In the genomic region with DNA sequence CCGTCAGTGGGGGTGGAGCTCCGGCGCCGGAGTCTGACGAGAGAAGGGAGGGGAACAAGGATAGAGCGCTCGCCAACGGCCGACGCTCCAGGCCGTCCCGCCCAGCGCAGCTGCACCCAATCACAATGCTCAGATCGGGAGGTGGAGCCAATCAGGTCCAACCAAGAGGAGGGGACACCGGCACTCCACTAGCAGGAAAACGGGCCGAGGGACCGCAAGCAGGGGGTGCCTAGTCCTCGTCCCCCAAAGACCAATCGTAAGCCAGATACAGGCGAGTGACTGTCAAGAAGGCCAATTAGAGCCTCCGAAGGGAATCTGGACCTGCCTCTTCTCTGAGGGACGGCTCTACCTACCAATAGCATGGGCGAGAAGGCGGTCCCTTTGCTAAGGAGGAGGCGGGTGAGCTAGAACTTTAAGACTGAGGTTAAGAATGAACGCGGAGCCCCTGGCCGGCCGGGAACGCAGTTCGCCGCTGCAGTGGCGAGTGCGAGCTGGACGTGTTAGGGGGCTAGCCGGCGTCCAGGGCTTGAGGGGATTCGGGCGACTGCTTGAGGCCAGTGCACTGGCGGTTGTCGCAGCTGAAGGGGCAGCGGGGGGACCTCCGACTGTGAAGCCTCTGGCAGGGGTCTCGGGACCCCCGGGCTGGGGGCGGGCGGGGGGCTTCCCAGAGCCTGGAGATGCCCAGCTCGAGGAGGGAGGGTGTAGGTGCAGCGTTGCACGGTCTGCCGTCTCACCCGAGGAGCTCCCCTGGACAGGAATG, we compare ENCODE assay signal across 8 cellular contexts. TPM values are rescaled to one million over a fixed set of nuclear protein-coding genes. Genes with fewer than 3 reads are reported as not detected.
DNase-seq lines count a peak whose midpoint lies in the region; ATAC-seq, FAIRE-seq and TF ChIP-seq lines count a peak whose summit lies in the region.

A gene with protein sequence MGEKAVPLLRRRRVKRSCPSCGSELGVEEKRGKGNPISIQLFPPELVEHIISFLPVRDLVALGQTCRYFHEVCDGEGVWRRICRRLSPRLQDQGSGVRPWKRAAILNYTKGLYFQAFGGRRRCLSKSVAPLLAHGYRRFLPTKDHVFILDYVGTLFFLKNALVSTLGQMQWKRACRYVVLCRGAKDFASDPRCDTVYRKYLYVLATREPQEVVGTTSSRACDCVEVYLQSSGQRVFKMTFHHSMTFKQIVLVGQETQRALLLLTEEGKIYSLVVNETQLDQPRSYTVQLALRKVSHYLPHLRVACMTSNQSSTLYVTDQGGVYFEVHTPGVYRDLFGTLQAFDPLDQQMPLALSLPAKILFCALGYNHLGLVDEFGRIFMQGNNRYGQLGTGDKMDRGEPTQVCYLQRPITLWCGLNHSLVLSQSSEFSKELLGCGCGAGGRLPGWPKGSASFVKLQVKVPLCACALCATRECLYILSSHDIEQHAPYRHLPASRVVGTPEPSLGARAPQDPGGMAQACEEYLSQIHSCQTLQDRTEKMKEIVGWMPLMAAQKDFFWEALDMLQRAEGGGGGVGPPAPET (plus strand): TSS at position 63 of the 760 bp plus-strand sequence. CDS start 298 bp downstream, at position 361.

- H3K36me3 ChIP-seq in Caco-2 (ENCODE audit: control insufficient read depth, insufficient read depth, low read length) (peaks cover 14% of the 10 kb centered on the region; the same call in 1 of the 2 replicates), H1 (ENCODE audit: control insufficient read depth in 2 of 4, insufficient read depth in 4 of 4, low read length in 3 of 4) (peaks cover 6 to 8% (median 7%) of the 10 kb centered on the region in 4 experiments; a peak in 6 of 8 replicates)

- peak within 1 kb of the TSS; percentile 97 for H3K18ac ChIP-seq in H1 (ENCODE audit: extremely low read depth, low read length)

- peak within 1 kb of the TSS; percentile 72 to 97 (median 85) for H3K9ac ChIP-seq in H1 (replicated peaks in 1 of 4; ENCODE audit: extremely low read depth in 1 of 4, low read depth in 3 of 4, low read length in 3 of 4)

- H3K27me3 ChIP-seq in Caco-2 (replicated peaks; ENCODE audit: control insufficient read depth, insufficient read depth, low read length) (no peaks in the 10 kb centered on the region), H1 (replicated peaks in 1 of 4; ENCODE audit: control insufficient read depth in 3 of 4, extremely low read depth in 1 of 4, insufficient read depth in 3 of 4, low read length in 3 of 4) (peaks cover 0 to 2% (median under 1%) of the 10 kb centered on the region in 4 experiments; a peak in 3 of 7 replicates)

- H3K4me1 ChIP-seq in Caco-2: peaks cover 13% of the 10 kb centered on the region
- H3K4me1 ChIP-seq in H1 (replicated peaks in 1 of 4; ENCODE audit: control insufficient read depth in 3 of 4, insufficient read depth in 4 of 4, low read length in 3 of 4): peaks cover 0 to 36% (median 20%) of the 10 kb centered on the region in 4 experiments; a peak in 6 of 7 replicates

- 1% methylated on average over 42 of the region's 53 CpGs; no CpG with 5 or more reads in 1 of the 2 experiments for WGBS in H1 (ENCODE audit: extremely low coverage in 1 of 2, insufficient coverage in 1 of 2, insufficient read length in 1 of 2, insufficient replicate concordance in 2 of 2, low coverage in 1 of 2, low lambda C conversion rate in 2 of 2, missing lambda C conversion rate in 1 of 2), 2 experiments

- H2AK5ac ChIP-seq in H1 (ENCODE audit: low read depth, low read length): no peak within 1 kb of the TSS; the same call in 1 of the 2 replicates

- H3K4me3 Mint-ChIP-seq in Caco-2 (ENCODE audit: unreplicated experiment) (peak within 1 kb of the TSS; percentile 86), memory B cell (peak within 1 kb of the TSS; percentile 95)
- peak within 1 kb of the TSS; percentile 98 for H3K4me3 Mint-ChIP-seq in activated CD8-positive, alpha-beta memory T cell treated with anti-CD3 and anti-CD28 coated beads, Interleukin-2, amount 10 ng/mL, durations not matched to agents 7 days and 5 days

- H2BK120ac ChIP-seq in H1 (replicated peaks; ENCODE audit: low read depth, low read length): no peak within 1 kb of the TSS

- H3K9me3 ChIP-seq in Caco-2: no peaks in the 10 kb centered on the region
- no peaks in the 10 kb centered on the region for H3K9me3 ChIP-seq in H1 (ENCODE audit: insufficient read depth in 2 of 2, low read depth in 1 of 2, low read length in 1 of 2)

- no peak for TF ChIP-seq EP300 in H1 (IDR thresholded peaks at IDR 0.05; ENCODE audit: borderline replicate concordance in 1 of 2, low read depth in 2 of 2, low read length in 2 of 2)

- POLR2A ChIA-PET in Caco-2 (lab: Charles Lee): interaction anchor here (0.6 to 3.6 kb wide), 26 partner anchors 8 to 1105 kb away, joined by 3 to 60 read pairs (median 5); a partner anchor contains a TSS
- POLR2A ChIA-PET in H1 (lab: Charles Lee; ENCODE audit: partially characterized antibody): interaction anchor here (0.6 to 10.0 kb wide), 33 partner anchors 10 to 266 kb away, joined by 3 to 172 read pairs (median 5); a partner anchor contains a TSS

- no peak within 1 kb of the TSS for H3K14ac ChIP-seq in H1 (ENCODE audit: insufficient read length)

- no peak for FAIRE-seq in HTR-8/SVneo (lab: Jason Lieb, UNC)
- peak; percentile 97 for FAIRE-seq in H1 (lab: Jason Lieb, UNC)

- intact Hi-C loops in Caco-2 (cut with micrococcal nuclease; ENCODE audit: unreplicated experiment): loop anchor here (1.0 to 2.0 kb wide), 5 partner anchors 18 to 266 kb away; a partner anchor contains a TSS

- H3K4me1 Mint-ChIP-seq in Caco-2 (ENCODE audit: low read depth, unreplicated experiment) (peaks cover 11% of the 10 kb centered on the region), memory B cell (peaks cover 28% of the 10 kb centered on the region)
- peaks cover 23% of the 10 kb centered on the region for H3K4me1 Mint-ChIP-seq in activated CD8-positive, alpha-beta memory T cell treated with anti-CD3 and anti-CD28 coated beads, Interleukin-2, amount 10 ng/mL, durations not matched to agents 7 days and 5 days

- peaks cover 0 to 11% of the 10 kb centered on the region in 2 experiments; a peak in 1 of 4 replicates for H3K79me2 ChIP-seq in H1 (ENCODE audit: control insufficient read depth in 1 of 2, insufficient read depth in 2 of 2, low read length in 2 of 2)

- H3K27ac Mint-ChIP-seq in Caco-2 (ENCODE audit: unreplicated experiment) (peak within 1 kb of the TSS; percentile 93), memory B cell (peak within 1 kb of the TSS; percentile 94)
- peak within 1 kb of the TSS; percentile 97 for H3K27ac Mint-ChIP-seq in activated CD8-positive, alpha-beta memory T cell treated with anti-CD3 and anti-CD28 coated beads, Interleukin-2, amount 10 ng/mL, durations not matched to agents 7 days and 5 days

- H2BK15ac ChIP-seq in H1 (ENCODE audit: low read length): peak within 1 kb of the TSS; percentile 99

- TF ChIP-seq CTCF in Caco-2 (IDR thresholded peaks at IDR 0.05; ENCODE audit: insufficient read depth in 1 of 2, low read depth in 1 of 2, low read length in 1 of 2, severe bottlenecking in 1 of 2, unreplicated experiment in 1 of 2): no peak
- TF ChIP-seq CTCF in H1 (IDR thresholded peaks at IDR 0.05; ENCODE audit: control extremely low read depth in 1 of 3, insufficient read depth in 1 of 3, low read depth in 1 of 3, low read length in 3 of 3): 0 out of 4 replicates have a peak, but pooled peaks of 1 of the 3 experiments have one; percentile 0

- H3K4me2 ChIP-seq in H1 (ENCODE audit: insufficient read depth in 1 of 2, low read depth in 2 of 2, low read length in 2 of 2): peak within 1 kb of the TSS; percentile 83 to 92

- CTCF ChIA-PET in Caco-2 (lab: Charles Lee): interaction anchor here (0.6 to 3.5 kb wide), 25 partner anchors 14 to 454 kb away, joined by 3 to 18 read pairs (median 6); a partner anchor contains a TSS
- CTCF ChIA-PET in activated CD8-positive, alpha-beta memory T cell treated with anti-CD3 and anti-CD28 coated beads, Interleukin-2, amount 10 ng/mL, durations not matched to agents 7 days and 5 days (lab: Charles Lee): interaction anchor here (0.7 to 11.9 kb wide), 25 partner anchors 8 to 266 kb away, joined by 3 to 154 read pairs (median 6); a partner anchor contains a TSS
- CTCF ChIA-PET in H1 (lab: Charles Lee; ENCODE audit: partially characterized antibody): interaction anchor here (0.6 to 11.4 kb wide), 23 partner anchors 9 to 340 kb away, joined by 3 to 171 read pairs (median 4); a partner anchor contains a TSS

- peak within 1 kb of the TSS; percentile 96 for H2BK5ac ChIP-seq in H1 (ENCODE audit: low read depth, low read length)

- H3K4me3 ChIP-seq in Caco-2 (ENCODE audit: low read depth, low read length) (peak within 1 kb of the TSS; percentile 74), H1 (ENCODE audit: extremely low read depth in 1 of 4, insufficient read depth in 2 of 4, low read depth in 3 of 4, low read length in 4 of 4) (peak within 1 kb of the TSS; percentile 80 to 88 (median 80))

- peak within 1 kb of the TSS; percentile 69 for H4K91ac ChIP-seq in H1 (replicated peaks; ENCODE audit: insufficient read length, low read length)

- H4K8ac ChIP-seq in H1 (ENCODE audit: extremely low read depth, insufficient read depth, low read length): peak within 1 kb of the TSS; percentile 37; the same call in 1 of the 2 replicates

- peak within 1 kb of the TSS; percentile 83 for H4K5ac ChIP-seq in H1 (ENCODE audit: insufficient read length, low read depth, low read length)

- no peak within 1 kb of the TSS; the same call in 1 of the 2 replicates for H2BK12ac ChIP-seq in H1 (ENCODE audit: low read depth, low read length)

- peaks cover 2 to 5% of the 10 kb centered on the region in 2 experiments for H4K20me1 ChIP-seq in H1 (replicated peaks in 1 of 2; ENCODE audit: control insufficient read depth in 1 of 2, insufficient read depth in 2 of 2, low read length in 2 of 2)

- DNase-seq in Caco-2 (peak; percentile 100), HTR-8/SVneo (ENCODE audit: insufficient read length, low spot score) (peak; percentile 99), NOMO-1 treated with DMSO at 0.1 percent for 48 hours (lab: John Stamatoyannopoulos, UW; ENCODE audit: unreplicated experiment) (peak; percentile 100), H1 (ENCODE audit: low read depth in 1 of 2, low spot score in 2 of 2) (peak; percentile 99 to 100), memory B cell (ENCODE audit: low spot score in 2 of 2) (peak; percentile 95 to 98)
- DNase-seq in activated CD8-positive, alpha-beta memory T cell treated with anti-CD3 and anti-CD28 coated beads, Interleukin-2, amount 10 ng/mL, durations not matched to agents 7 days and 5 days: peak; percentile 100
- DNase-seq in stimulated activated CD8-positive, alpha-beta memory T cell treated with anti-CD3 and anti-CD28 coated beads, Interleukin-12 subunit alpha, Interleukin-12 subunit beta, amount 100 ng/mL, for 1 hour (ENCODE audit: low read depth): peak; percentile 98

- TF ChIP-seq POLR2A in H1 (IDR thresholded peaks at IDR 0.05; ENCODE audit: control extremely low read depth in 1 of 2, low read depth in 2 of 2, low read length in 2 of 2): peak in 1 of 2 experiments; percentile 47; a peak in 2 of 3 replicates

- peaks cover 10% of the 10 kb centered on the region for H3K23me2 ChIP-seq in H1 (ENCODE audit: low read depth, low read length)

- no peak within 1 kb of the TSS for H3K23ac ChIP-seq in H1 (ENCODE audit: insufficient read length)

- ATAC-seq in GM21381 (IDR thresholded peaks at IDR 0.05; ENCODE audit: unreplicated experiment): peak; percentile 77
- peak; percentile 84 for ATAC-seq in activated CD8-positive, alpha-beta memory T cell treated with anti-CD3 and anti-CD28 coated beads, Interleukin-2, amount 10 ng/mL, durations not matched to agents 7 days and 5 days
- peak; percentile 73 for ATAC-seq in memory B cell (ENCODE audit: low read depth)

- 0 out of 4 replicates have a peak, but pooled peaks of 1 of the 2 experiments have one; percentile 4 for TF ChIP-seq RAD21 in H1 (IDR thresholded peaks at IDR 0.05 in 1 of 2, conservative IDR thresholded peaks at IDR 0.05 in 1 of 2; ENCODE audit: low read depth in 2 of 2, low read length in 2 of 2)

- H2AFZ ChIP-seq in H1 (ENCODE audit: low read length): no peak within 1 kb of the TSS

- peak within 1 kb of the TSS; percentile 86 for H3K27ac ChIP-seq in H1 (ENCODE audit: low read depth, low read length)

- 0 out of 2 replicates have a peak within 1 kb of the TSS, but pooled peaks have one; percentile 80 for H2BK20ac ChIP-seq in H1 (ENCODE audit: low read length)

- H3K56ac ChIP-seq in H1 (replicated peaks; ENCODE audit: insufficient read length, low read depth, low read length): peak within 1 kb of the TSS; percentile 84

- no TSS peak for BruUV-seq in Caco-2 (replicated peaks; lab: Mats Ljungman, UMichigan)

- H3K27me3 Mint-ChIP-seq in Caco-2 (ENCODE audit: insufficient read depth, unreplicated experiment): no peaks in the 10 kb centered on the region
- peaks cover 7% of the 10 kb centered on the region for H3K27me3 Mint-ChIP-seq in activated CD8-positive, alpha-beta memory T cell treated with anti-CD3 and anti-CD28 coated beads, Interleukin-2, amount 10 ng/mL, durations not matched to agents 7 days and 5 days
- H3K27me3 Mint-ChIP-seq in memory B cell: peaks cover 5% of the 10 kb centered on the region

- H3K36me3 Mint-ChIP-seq in Caco-2 (ENCODE audit: insufficient read depth, unreplicated experiment) (peaks cover 25% of the 10 kb centered on the region), memory B cell (no peaks in the 10 kb centered on the region)
- no peaks in the 10 kb centered on the region for H3K36me3 Mint-ChIP-seq in activated CD8-positive, alpha-beta memory T cell treated with anti-CD3 and anti-CD28 coated beads, Interleukin-2, amount 10 ng/mL, durations not matched to agents 7 days and 5 days

- H3K9me3 Mint-ChIP-seq in Caco-2 (ENCODE audit: unreplicated experiment) (no peaks in the 10 kb centered on the region), memory B cell (no peaks in the 10 kb centered on the region)
- H3K9me3 Mint-ChIP-seq in activated CD8-positive, alpha-beta memory T cell treated with anti-CD3 and anti-CD28 coated beads, Interleukin-2, amount 10 ng/mL, durations not matched to agents 7 days and 5 days (ENCODE audit: low read depth): no peaks in the 10 kb centered on the region

- H3K4ac ChIP-seq in H1 (replicated peaks; ENCODE audit: insufficient read length, low read depth, low read length): peak within 1 kb of the TSS; percentile 76

- no peaks in the 10 kb centered on the region; the same call in 1 of the 2 replicates for H3K79me1 ChIP-seq in H1 (ENCODE audit: low read depth, low read length)

RNA-seq across cellular contexts. Expression of the gene that starts here (rescaled TPM):
- 1.4 and 1.5 TPM in 2 replicates for total RNA-seq in Caco-2 (2022)
- total RNA-seq in activated CD8-positive, alpha-beta memory T cell treated with anti-CD3 and anti-CD28 coated beads, Interleukin-2, amount 10 ng/mL, durations not matched to agents 7 days and 5 days: 1 to 10 TPM in 1 of 2 experiments, under 1 TPM in 1; 0.80 to 1.3 TPM
- total RNA-seq in H1 (2021; fragmentation: NEBNext Ultra II Directional; extraction: Animal tissue kit (Norgen Biotek cat#: 25700)): 0.35 and 0.59 TPM in 2 replicates
- 0.57 and 0.83 TPM in 2 replicates for polyA plus RNA-seq in H1 (2011; rRNA removed)
- 0.57 TPM for polyA plus RNA-seq in H1 (2011; cell fraction: cytosol; rRNA removed)
- 1.4 TPM for polyA plus RNA-seq in H1 (2011; cell fraction: nucleus; rRNA removed)
- polyA plus RNA-seq in H1 (2012, experiment 1 of 2): 0.80 to 1.5 TPM (median 1.1 TPM) in 4 replicates
- 0.17 TPM for polyA plus RNA-seq in H1 (2012, experiment 2 of 2)
- polyA plus RNA-seq in H1 (2013, experiment 1 of 2): 0.39 TPM
- polyA plus RNA-seq in H1 (2013, experiment 2 of 2): 0.28 TPM
- polyA minus RNA-seq in H1 (2011; rRNA and poly(A)+ RNA removed): 0.66 and 0.95 TPM in 2 replicates
- polyA minus RNA-seq in H1 (2011; cell fraction: cytosol; rRNA and poly(A)+ RNA removed): not detected
- 0.30 TPM for polyA minus RNA-seq in H1 (2011; cell fraction: nucleus; rRNA and poly(A)+ RNA removed)

Comparison
In these comparisons a context has a peak if more than half of its experiments do, and no peak if none do; other contexts are left out.
1. Peak in every context shown above with its lines: DNase-seq, ATAC-seq, H3K4me3 ChIP-seq and H3K27ac ChIP-seq.